ENCODE assay signal across 7 cellular contexts in the genomic region with DNA sequence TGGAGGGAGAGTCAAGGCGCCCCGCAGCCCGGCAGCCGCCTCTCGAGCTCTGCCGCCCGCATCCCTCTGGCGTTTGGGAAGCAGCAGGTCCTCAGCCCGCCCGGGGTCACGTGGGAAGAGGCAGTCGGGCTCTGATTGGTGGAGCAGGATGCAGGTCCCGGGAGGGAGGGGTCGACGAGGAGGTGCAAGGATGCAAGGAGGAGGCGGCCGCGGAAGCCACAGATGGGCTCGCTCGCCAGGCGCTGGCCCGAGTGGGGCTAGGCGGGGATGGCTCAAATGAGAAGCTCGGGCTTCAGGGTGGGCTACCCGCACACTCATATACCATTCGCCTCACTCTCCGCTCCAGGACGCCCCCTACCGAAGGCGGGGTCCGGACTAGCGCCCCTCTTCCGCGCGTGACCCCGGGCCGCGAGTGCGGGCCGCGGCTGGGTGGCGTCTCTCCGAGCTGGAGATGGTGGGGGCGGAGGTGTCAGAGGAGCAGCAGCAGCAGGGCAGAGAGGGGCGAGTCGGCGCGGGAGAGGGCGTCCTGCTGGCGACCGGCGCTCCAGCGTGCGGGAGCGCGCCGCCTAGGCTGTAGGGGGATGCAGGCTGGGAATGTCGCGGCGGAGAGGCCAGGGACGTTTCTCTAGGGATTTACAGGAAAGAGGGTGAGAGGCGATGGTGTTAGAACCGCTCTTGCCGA.
DNase-seq lines count a peak whose midpoint lies in the region; ATAC-seq and TF ChIP-seq lines count a peak whose summit lies in the region.

Gene TMEFF2, minus strand, starts transcription at position 68 of the 682 bp plus-strand sequence. CDS start 409 bp downstream, outside the sequence.

- H3K36me3 ChIP-seq in muscle layer of duodenum (ENCODE audit: control insufficient read depth in 1 of 2, insufficient read depth in 2 of 2, low read length in 2 of 2) = no peaks in the 10 kb centered on the region
- no peaks in the 10 kb centered on the region for H3K36me3 ChIP-seq in subcutaneous abdominal adipose tissue (ENCODE audit: control insufficient read depth in 5 of 5, insufficient read depth in 5 of 5, low read length in 5 of 5)

- H3K4me3 ChIP-seq in fibroblast of mammary gland (ENCODE audit: control insufficient read depth, low read depth, low read length) (peak within 1 kb of the TSS; percentile 70), muscle layer of duodenum (ENCODE audit: low read depth in 1 of 2, low read length in 2 of 2) (peak within 1 kb of the TSS; percentile 69 to 76), subcutaneous abdominal adipose tissue (ENCODE audit: low read depth in 1 of 5, low read length in 5 of 5) (peak within 1 kb of the TSS; percentile 64 to 83 (median 71))

- peak within 1 kb of the TSS in 3 of 5 donors; percentile 28 to 48 (median 32) for H3K9ac ChIP-seq in subcutaneous abdominal adipose tissue (ENCODE audit: low read length in 5 of 5)

- no peak for TF ChIP-seq CTCF in fibroblast of mammary gland (conservative IDR thresholded peaks at IDR 0.05; ENCODE audit: control insufficient read depth, insufficient read depth, low read depth, low read length)

- H3K27me3 ChIP-seq in muscle layer of duodenum (ENCODE audit: low read depth, low read length) = peaks cover 55% of the 10 kb centered on the region
- H3K27me3 ChIP-seq in subcutaneous abdominal adipose tissue (ENCODE audit: control insufficient read depth in 5 of 5, insufficient read depth in 4 of 5, low read length in 5 of 5) = peaks cover 34 to 58% (median 52%) of the 10 kb centered on the region in 5 donors

- H3K27ac ChIP-seq in muscle layer of duodenum (ENCODE audit: low read length) (no peak within 1 kb of the TSS), subcutaneous abdominal adipose tissue (ENCODE audit: low read depth, low read length) (no peak within 1 kb of the TSS)

- no peaks in the 10 kb centered on the region for H3K9me3 ChIP-seq in muscle layer of duodenum (ENCODE audit: control insufficient read depth in 1 of 2, low read length in 2 of 2)
- no peaks in the 10 kb centered on the region for H3K9me3 ChIP-seq in subcutaneous abdominal adipose tissue (ENCODE audit: control insufficient read depth in 5 of 5, low read length in 5 of 5)

- ATAC-seq in GM18873 (IDR thresholded peaks at IDR 0.05; ENCODE audit: low FRiP score, unreplicated experiment) (peak; percentile 49), HG03103 (IDR thresholded peaks at IDR 0.05; ENCODE audit: low read depth, unreplicated experiment) (peak; percentile 58)

- DNase-seq in NCI-H510A treated with DMSO at 0.1 percent for 48 hours (lab: John Stamatoyannopoulos, UW) (peak; percentile 79), fibroblast of mammary gland (ENCODE audit: low read depth) (peak; percentile 84)
- DNase-seq in activated T-helper 1 cell treated with anti-CD3 and anti-CD28 coated beads, Interleukin-2, amount 50 U/mL, for 16 hours (ENCODE audit: low read depth in 1 of 2, low spot score in 1 of 2) = peak; percentile 7 to 11

- H3K4me1 ChIP-seq in muscle layer of duodenum (ENCODE audit: control insufficient read depth in 1 of 2, insufficient read depth in 2 of 2, low read length in 2 of 2) = peaks cover 6 to 26% of the 10 kb centered on the region in 2 donors
- peaks cover 0 to 37% (median 34%) of the 10 kb centered on the region in 5 donors for H3K4me1 ChIP-seq in subcutaneous abdominal adipose tissue (ENCODE audit: control insufficient read depth in 5 of 5, insufficient read depth in 5 of 5, low read length in 5 of 5)

Comparison
In these comparisons a context has a peak if more than half of its experiments do, and no peak if none do; other contexts are left out.
1. DNase-seq: peak in every context shown above with its lines; median percentile 84 in fibroblast of mammary gland; 79 in NCI-H510A treated with DMSO at 0.1 percent for 48 hours; 9 in activated T-helper 1 cell treated with anti-CD3 and anti-CD28 coated beads, Interleukin-2, amount 50 U/mL, for 16 hours.